Comparison of ENCODE assay signal across 8 cellular contexts in the genomic region with DNA sequence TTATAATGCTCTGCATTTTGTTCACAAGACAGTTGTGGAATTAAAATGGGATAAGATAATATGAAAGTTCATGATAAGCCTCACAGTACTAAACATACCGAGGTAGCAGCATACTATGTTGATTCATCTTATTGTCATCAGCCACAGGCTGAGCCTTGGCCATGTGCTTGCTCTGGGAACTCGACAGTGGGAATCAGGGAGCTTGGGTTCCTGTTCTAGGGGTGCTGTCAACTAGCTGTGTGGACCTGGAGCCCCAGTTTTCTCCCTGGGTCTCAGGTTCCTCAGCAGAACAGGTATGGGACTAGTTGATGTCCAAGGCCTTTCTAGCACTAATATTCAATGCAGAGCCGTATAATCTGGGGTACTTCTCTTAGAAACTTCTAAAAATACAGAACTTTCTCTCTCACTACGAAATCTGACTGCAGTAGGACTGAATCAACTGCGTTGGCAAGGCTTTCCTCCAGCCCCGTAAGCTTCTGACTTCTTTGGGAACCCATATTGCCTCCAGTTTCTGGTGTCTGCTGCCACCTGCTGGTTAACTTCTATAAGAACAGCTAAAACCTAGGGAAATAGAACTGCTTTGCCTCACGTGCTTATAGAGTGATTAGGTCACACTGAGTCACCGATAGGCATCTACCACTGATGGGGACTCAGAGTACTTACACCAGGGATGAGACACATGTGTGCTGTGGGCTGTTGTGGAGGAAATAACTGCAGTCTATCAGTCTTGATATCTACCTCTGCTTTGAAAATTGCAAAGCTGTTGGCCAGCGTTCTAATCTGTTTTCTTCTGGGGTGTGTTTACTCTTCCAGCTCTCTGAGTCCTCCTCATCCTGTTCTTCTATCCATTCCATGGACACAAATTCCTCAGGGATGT.
A peak's percentile ranks its signal among the peaks of the same experiment; 100 is the strongest.
DNase-seq lines count a peak whose midpoint lies in the region; ATAC-seq and TF ChIP-seq lines count a peak whose summit lies in the region.

No MANE protein-coding gene starts in this region.

- H3K9me3 Mint-ChIP-seq in activated CD4-positive, alpha-beta T cell treated with anti-CD3 and anti-CD28 coated beads for 36 hours (ENCODE audit: low read depth): no peaks in the 10 kb centered on the region
- H3K9me3 Mint-ChIP-seq in chondrocyte (ENCODE audit: low read depth): no peaks in the 10 kb centered on the region

- intact Hi-C loops in Right ventricle myocardium inferior (cut with DNase I): loop anchor here (1.0 to 10.0 kb wide), 3 partner anchors 111 to 261 kb away; a partner anchor contains a TSS
- intact Hi-C loops in cardiac septum (cut with DNase I): loop anchor here (1.0 kb wide), 1 partner anchor 261 kb away; no protein-coding TSS in a partner anchor
- intact Hi-C loops in activated CD4-positive, alpha-beta T cell treated with anti-CD3 and anti-CD28 coated beads for 36 hours (cut with DNase I, micrococcal nuclease): loop anchor here (1.0 to 10.0 kb wide), 11 partner anchors 41 to 635 kb away; a partner anchor contains a TSS

- POLR2A ChIA-PET in activated CD4-positive, alpha-beta T cell treated with anti-CD3 and anti-CD28 coated beads for 36 hours (lab: Charles Lee): no interaction called here

- DNase-seq in Right ventricle myocardium inferior (ENCODE audit: missing footprints) (no peak), cardiac septum (ENCODE audit: low spot score) (no peak), NCI-H510A treated with DMSO at 0.1 percent for 48 hours (lab: John Stamatoyannopoulos, UW) (peak; percentile 86), chondrocyte (ENCODE audit: low spot score) (no peak), left lobe of liver (ENCODE audit: low spot score) (peak; percentile 65)
- peak; percentile 82 for DNase-seq in activated CD4-positive, alpha-beta T cell treated with anti-CD3 and anti-CD28 coated beads for 36 hours
- peak; percentile 67 for DNase-seq in stimulated activated CD4-positive, alpha-beta T cell treated with anti-CD3 and anti-CD28 coated beads, Interleukin-2, amount 100 ng/mL, for 4 hours (ENCODE audit: low read depth)

- peak; percentile 98 for TF ChIP-seq CTCF in chondrocyte (IDR thresholded peaks at IDR 0.05)

- H3K36me3 Mint-ChIP-seq in activated CD4-positive, alpha-beta T cell treated with anti-CD3 and anti-CD28 coated beads for 36 hours (ENCODE audit: low read depth): no peaks in the 10 kb centered on the region
- H3K36me3 Mint-ChIP-seq in chondrocyte (ENCODE audit: low read depth): peaks cover 30% of the 10 kb centered on the region

- peak; percentile 75 for ATAC-seq in Right ventricle myocardium inferior
- peak; percentile 40 for ATAC-seq in HG03342 (IDR thresholded peaks at IDR 0.05; ENCODE audit: unreplicated experiment)
- ATAC-seq in activated CD4-positive, alpha-beta T cell treated with anti-CD3 and anti-CD28 coated beads for 36 hours: peak; percentile 99
- ATAC-seq in left lobe of liver: peak; percentile 96

- H3K27me3 Mint-ChIP-seq in activated CD4-positive, alpha-beta T cell treated with anti-CD3 and anti-CD28 coated beads for 36 hours: no peaks in the 10 kb centered on the region
- H3K27me3 Mint-ChIP-seq in chondrocyte (ENCODE audit: low read depth): no peaks in the 10 kb centered on the region

- peaks cover 19% of the 10 kb centered on the region for H3K4me1 Mint-ChIP-seq in activated CD4-positive, alpha-beta T cell treated with anti-CD3 and anti-CD28 coated beads for 36 hours
- peaks cover 31% of the 10 kb centered on the region for H3K4me1 Mint-ChIP-seq in chondrocyte (ENCODE audit: low read depth)

- H3K4me3 Mint-ChIP-seq in activated CD4-positive, alpha-beta T cell treated with anti-CD3 and anti-CD28 coated beads for 36 hours: no peak overlapping the region
- peak overlapping the region; percentile 15 for H3K4me3 Mint-ChIP-seq in chondrocyte (ENCODE audit: unreplicated experiment)

- CTCF ChIA-PET in activated CD4-positive, alpha-beta T cell treated with anti-CD3 and anti-CD28 coated beads for 36 hours (lab: Charles Lee): interaction anchor here (0.5 to 5.3 kb wide), 38 partner anchors 9 to 1109 kb away, joined by 3 to 90 read pairs (median 4); a partner anchor contains a TSS

- no peak overlapping the region for H3K27ac Mint-ChIP-seq in activated CD4-positive, alpha-beta T cell treated with anti-CD3 and anti-CD28 coated beads for 36 hours
- H3K27ac Mint-ChIP-seq in chondrocyte (ENCODE audit: unreplicated experiment): peak overlapping the region; percentile 91

Comparison
In these comparisons a context has a peak if more than half of its experiments do, and no peak if none do; other contexts are left out.
1. ATAC-seq: peak in every context shown above with its lines; median percentile 99 in activated CD4-positive, alpha-beta T cell treated with anti-CD3 and anti-CD28 coated beads for 36 hours; 96 in left lobe of liver; 75 in Right ventricle myocardium inferior; 40 in HG03342.
2. DNase-seq: peak in NCI-H510A treated with DMSO at 0.1 percent for 48 hours (single experiment), activated CD4-positive, alpha-beta T cell treated with anti-CD3 and anti-CD28 coated beads for 36 hours (single experiment), left lobe of liver (single experiment) and stimulated activated CD4-positive, alpha-beta T cell treated with anti-CD3 and anti-CD28 coated beads, Interleukin-2, amount 100 ng/mL, for 4 hours (single experiment); none in Right ventricle myocardium inferior (single experiment), cardiac septum (single experiment) and chondrocyte (single experiment).